ENCODE assay signal across 12 cellular contexts in genomic region chr7:41886906-41887311, GRCh38.
DNase-seq lines count a peak whose midpoint lies in the region; ATAC-seq and TF ChIP-seq lines count a peak whose summit lies in the region.
"Had no signal": no experiment of that assay in that cellular context is flagged by ENCODE, and none has a peak within 500 bp of the region (broad histone marks: within the 10 kb centered on the region; RNA-seq: fewer than 3 reads in every experiment).

No MANE protein-coding gene starts in this region.

- H3K9me3 Mint-ChIP-seq in activated CD4-positive, alpha-beta T cell treated with anti-CD3 and anti-CD28 coated beads for 36 hours (ENCODE audit: low read depth) = peaks cover 10% of the 10 kb centered on the region
- H3K9me3 Mint-ChIP-seq: IgD-negative memory B cell had no signal

- peaks cover 33% of the 10 kb centered on the region for H3F3A ChIP-seq in GM23248 (ENCODE audit: insufficient read depth)

- no peak overlapping the region for H3K4me3 Mint-ChIP-seq in activated CD4-positive, alpha-beta T cell treated with anti-CD3 and anti-CD28 coated beads for 36 hours

- peak; percentile 98 for DNase-seq in GM23248
- peak; percentile 82 for DNase-seq in right atrium auricular region (ENCODE audit: low spot score)
- peak; percentile 87 for DNase-seq in sigmoid colon
- no peak for DNase-seq in activated CD4-positive, alpha-beta T cell treated with anti-CD3 and anti-CD28 coated beads for 1 hour
- DNase-seq in activated CD4-positive, alpha-beta T cell treated with anti-CD3 and anti-CD28 coated beads for 36 hours = no peak
- no peak for DNase-seq in middle frontal gyrus (ENCODE audit: extremely low spot score, low spot score)

- no peaks in the 10 kb centered on the region for H3K9me2 ChIP-seq in GM23248 (ENCODE audit: insufficient read depth)

- H3K27ac ChIP-seq in GM23248 = peak overlapping the region; percentile 91
- H3K27ac ChIP-seq in right atrium auricular region = no peak overlapping the region
- peak overlapping the region; percentile 19 to 61 (median 41) for H3K27ac ChIP-seq in sigmoid colon
- H3K27ac ChIP-seq: Peyer's patch, upper lobe of left lung had no signal

- H3K27ac Mint-ChIP-seq in activated CD4-positive, alpha-beta T cell treated with anti-CD3 and anti-CD28 coated beads for 36 hours = no peak overlapping the region

- H3K4me1 Mint-ChIP-seq in activated CD4-positive, alpha-beta T cell treated with anti-CD3 and anti-CD28 coated beads for 36 hours = peaks cover 48% of the 10 kb centered on the region

- H3K4me1 ChIP-seq in GM23248 (ENCODE audit: insufficient read depth) (peaks cover 52% of the 10 kb centered on the region), right atrium auricular region (peaks cover 0 to 16% of the 10 kb centered on the region in 2 donors), sigmoid colon (peaks cover 0 to 35% (median 21%) of the 10 kb centered on the region in 4 donors)

- H2AFZ ChIP-seq in GM23248 = peak overlapping the region; percentile 30

- H3K27me3 ChIP-seq in GM23248 (replicated peaks; ENCODE audit: insufficient read depth) (no peaks in the 10 kb centered on the region), right atrium auricular region (no peaks in the 10 kb centered on the region), sigmoid colon (no peaks in the 10 kb centered on the region)
- H3K27me3 ChIP-seq: Peyer's patch, upper lobe of left lung had no signal

- peak overlapping the region; percentile 39; the same call in 1 of the 2 replicates for H3K4me3 ChIP-seq in GM23248
- H3K4me3 ChIP-seq in WI38 (ENCODE audit: low read depth, low read length) = no peak overlapping the region
- no peak overlapping the region for H3K4me3 ChIP-seq in right atrium auricular region
- H3K4me3 ChIP-seq in sigmoid colon = no peak overlapping the region
- H3K4me3 ChIP-seq: Peyer's patch, skin epidermis, upper lobe of left lung had no signal

- TF ChIP-seq EP300 in sigmoid colon (IDR thresholded peaks at IDR 0.05) = no peak

- TF ChIP-seq CTCF in WI38 (IDR thresholded peaks at IDR 0.05; ENCODE audit: low read depth, low read length) (peak; percentile 45), right atrium auricular region (IDR thresholded peaks at IDR 0.05) (no peak), sigmoid colon (IDR thresholded peaks at IDR 0.05) (no peak)

- H3K4me2 ChIP-seq in GM23248 (ENCODE audit: unreplicated experiment) = peak overlapping the region; percentile 58

- CTCF ChIA-PET in activated CD4-positive, alpha-beta T cell treated with anti-CD3 and anti-CD28 coated beads for 36 hours (lab: Charles Lee) = no interaction called here

- ATAC-seq in activated CD4-positive, alpha-beta T cell treated with anti-CD3 and anti-CD28 coated beads for 36 hours = no peak
- no peak for ATAC-seq in HG03432 (IDR thresholded peaks at IDR 0.05; ENCODE audit: unreplicated experiment)

- peak overlapping the region; percentile 77 for H3K9ac ChIP-seq in GM23248

- H3K36me3 ChIP-seq in GM23248 (ENCODE audit: low read depth) (no peaks in the 10 kb centered on the region), right atrium auricular region (no peaks in the 10 kb centered on the region), sigmoid colon (no peaks in the 10 kb centered on the region)
- H3K36me3 ChIP-seq: Peyer's patch, upper lobe of left lung had no signal

- POLR2A ChIA-PET in activated CD4-positive, alpha-beta T cell treated with anti-CD3 and anti-CD28 coated beads for 36 hours (lab: Charles Lee) = no interaction called here

- no peaks in the 10 kb centered on the region for H4K20me1 ChIP-seq in GM23248 (ENCODE audit: insufficient read depth)

- in situ Hi-C loops in GM23248 (cut with MboI) = no loop called here

- H3K27me3 Mint-ChIP-seq in activated CD4-positive, alpha-beta T cell treated with anti-CD3 and anti-CD28 coated beads for 36 hours = peaks cover 18% of the 10 kb centered on the region

- no peaks in the 10 kb centered on the region for H3K79me2 ChIP-seq in GM23248 (ENCODE audit: insufficient read depth)

- H3K36me3 Mint-ChIP-seq in activated CD4-positive, alpha-beta T cell treated with anti-CD3 and anti-CD28 coated beads for 36 hours (ENCODE audit: low read depth) = peaks cover 13% of the 10 kb centered on the region

- no peak for TF ChIP-seq POLR2A in sigmoid colon (IDR thresholded peaks at IDR 0.05)

- intact Hi-C loops in sigmoid colon (cut with DNase I) = no loop called here
- intact Hi-C loops in activated CD4-positive, alpha-beta T cell treated with anti-CD3 and anti-CD28 coated beads for 36 hours (cut with DNase I, micrococcal nuclease) = loop anchor here in 1 of 2 experiments (10.0 kb wide), 1 partner anchor 1428 kb away; no protein-coding TSS in a partner anchor

- WGBS in GM23248 (ENCODE audit: low coverage in 1 of 2, low lambda C conversion rate in 2 of 2, missing lambda C conversion rate in 2 of 2), 2 experiments = 0% methylated on average over 5 of the region's 5 CpGs
- WGBS in sigmoid colon, 2 donors = 10 to 49% methylated on average over 5 of the region's 5 CpGs

- H3K9me3 ChIP-seq in GM23248 (ENCODE audit: low read depth) (no peaks in the 10 kb centered on the region), right atrium auricular region (no peaks in the 10 kb centered on the region), sigmoid colon (no peaks in the 10 kb centered on the region)
- H3K9me3 ChIP-seq: Peyer's patch, upper lobe of left lung had no signal

Comparison
In these comparisons a context has a peak if more than half of its experiments do, and no peak if none do; other contexts are left out.
1. DNase-seq: peak in GM23248 (single experiment), right atrium auricular region (single experiment) and sigmoid colon (single experiment); none in activated CD4-positive, alpha-beta T cell treated with anti-CD3 and anti-CD28 coated beads for 1 hour (single experiment), activated CD4-positive, alpha-beta T cell treated with anti-CD3 and anti-CD28 coated beads for 36 hours (single experiment) and middle frontal gyrus (single experiment).
2. H3K27ac ChIP-seq: peak in GM23248 (single experiment) and sigmoid colon (4 of 4); none in right atrium auricular region (0 of 2).